Comparison of ENCODE assay signal across 10 cellular contexts in the genomic region with DNA sequence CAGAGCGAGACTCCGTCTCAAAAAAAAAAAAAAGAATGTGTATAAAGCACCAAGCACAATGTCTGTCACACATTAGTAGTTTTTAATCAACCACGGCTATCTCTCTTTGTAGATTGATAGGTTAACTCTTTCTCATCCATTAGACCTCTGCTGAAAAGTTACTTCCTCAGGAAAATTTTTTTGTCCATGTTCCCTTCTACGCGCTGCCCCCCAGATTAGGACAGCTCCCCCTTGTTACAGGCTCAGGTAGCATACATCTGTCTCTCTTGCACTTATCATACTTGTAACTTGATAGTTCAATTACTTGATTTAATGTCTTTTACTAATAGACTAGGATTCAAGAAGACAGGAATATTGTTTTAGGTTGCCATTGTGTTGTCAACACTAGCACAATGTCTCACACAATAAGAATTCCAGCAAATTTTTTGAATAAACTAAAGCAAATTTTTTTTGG. TPM values are rescaled to one million over a fixed set of nuclear protein-coding genes. Genes with fewer than 3 reads are reported as not detected.
DNase-seq lines count a peak whose midpoint lies in the region; ATAC-seq and TF ChIP-seq lines count a peak whose summit lies in the region.
"Had no signal": no experiment of that assay in that cellular context is flagged by ENCODE, and none has a peak within 500 bp of the region (broad histone marks: within the 10 kb centered on the region; RNA-seq: fewer than 3 reads in every experiment).

No MANE protein-coding gene starts in this region.

- peaks cover 39% of the 10 kb centered on the region for H3K4me1 Mint-ChIP-seq in activated naive CD4-positive, alpha-beta T cell treated with anti-CD3 and anti-CD28 coated beads, Interleukin-2, amount 10 ng/mL, durations not matched to agents 7 days and 5 days
- H3K4me1 Mint-ChIP-seq in stimulated activated naive B cell treated with anti-CD40 and anti-IgM and Interleukin-4, amounts not matched to agents 10 μg/mL and 1 μg/mL and 100 μg/mL, for 72 hours: peaks cover 16 to 37% of the 10 kb centered on the region in 2 donors

- H3K4me3 ChIP-seq in SK-N-SH (ENCODE audit: low read depth in 2 of 2, low read length in 1 of 2): peak overlapping the region; percentile 87 to 92
- H3K4me3 ChIP-seq in foreskin fibroblast (ENCODE audit: low read depth in 1 of 2, low read length in 2 of 2): peak overlapping the region; percentile 83 to 88

- peak overlapping the region; percentile 16 to 77; a peak in 3 of 4 replicates for H3K27ac ChIP-seq in SK-N-SH (ENCODE audit: low read depth in 2 of 2, low read length in 1 of 2)
- no peak overlapping the region for H3K27ac ChIP-seq in RWPE1

- no peak overlapping the region for H3K27ac Mint-ChIP-seq in activated naive CD4-positive, alpha-beta T cell treated with anti-CD3 and anti-CD28 coated beads, Interleukin-2, amount 10 ng/mL, durations not matched to agents 7 days and 5 days
- H3K27ac Mint-ChIP-seq in stimulated activated naive B cell treated with anti-CD40 and anti-IgM and Interleukin-4, amounts not matched to agents 10 μg/mL and 1 μg/mL and 100 μg/mL, for 72 hours: no peak overlapping the region

- no peak for TF ChIP-seq RAD21 in SK-N-SH (IDR thresholded peaks at IDR 0.05; ENCODE audit: low read length)

- 39% methylated on average over 5 of the region's 5 CpGs for WGBS in SK-N-SH (ENCODE audit: low lambda C conversion rate)

- peak overlapping the region; percentile 62 for H2AFZ ChIP-seq in SK-N-SH (ENCODE audit: low read depth)

- POLR2A ChIA-PET in SK-N-SH (lab: Yijun Ruan, JAX): interaction anchor here (0.6 to 0.7 kb wide), 2 partner anchors 895 to 916 kb away, joined by 4 to 5 read pairs; no protein-coding TSS in a partner anchor
- POLR2A ChIA-PET in RWPE1 (lab: Yijun Ruan, JAX; ENCODE audit: low non-redundant PET): interaction anchor here (0.6 kb wide), 1 partner anchor 9 kb away, joined by 3 read pairs; no protein-coding TSS in a partner anchor

- CTCF ChIA-PET in activated naive CD4-positive, alpha-beta T cell treated with anti-CD3 and anti-CD28 coated beads, Interleukin-2, amount 10 ng/mL, durations not matched to agents 7 days and 5 days (lab: Charles Lee): no interaction called here
- CTCF ChIA-PET in SK-N-SH (lab: Yijun Ruan, JAX) (interaction anchor here (1.0 kb wide), 1 partner anchor 631 kb away, joined by 3 read pairs; no protein-coding TSS in a partner anchor), RWPE1 (lab: Yijun Ruan, JAX) (interaction anchor here (0.6 to 0.7 kb wide), 2 partner anchors 14 to 631 kb away, joined by 3 read pairs; no protein-coding TSS in a partner anchor)

- no peaks in the 10 kb centered on the region for H3K9me2 ChIP-seq in SK-N-SH

- H4K20me1 ChIP-seq in SK-N-SH (ENCODE audit: insufficient read depth): no peaks in the 10 kb centered on the region

- TF ChIP-seq CTCF in SK-N-SH (IDR thresholded peaks at IDR 0.05) (no peak; the same call in 1 of the 2 replicates), foreskin fibroblast (IDR thresholded peaks at IDR 0.05; ENCODE audit: low read depth, low read length) (no peak), RWPE1 (conservative IDR thresholded peaks at IDR 0.05; ENCODE audit: low read depth) (no peak)

- DNase-seq in activated naive CD4-positive, alpha-beta T cell treated with anti-CD3 and anti-CD28 coated beads, Interleukin-2, amount 10 ng/mL, durations not matched to agents 7 days and 5 days: no peak
- no peak for DNase-seq in activated naive CD4-positive, alpha-beta T cell (lab: John Stamatoyannopoulos, UW)
- peak; percentile 7 for DNase-seq in SK-N-SH
- DNase-seq in foreskin fibroblast: no peak
- DNase-seq in stimulated activated naive B cell treated with anti-CD40 and anti-IgM and Interleukin-4, amounts not matched to agents 10 μg/mL and 1 μg/mL and 100 μg/mL, for 72 hours: no peak
- no peak for DNase-seq in RWPE1 (ENCODE audit: low spot score)
- no peak for DNase-seq in SW480 (ENCODE audit: low spot score)
- DNase-seq: activated CD4-positive, CD25-positive, alpha-beta regulatory T cell treated with anti-CD3 and anti-CD28 coated beads, Interleukin-2, amount 50 U/mL, for 72 hours; NCI-H1436 had no signal

- H3K36me3 ChIP-seq in SK-N-SH (replicated peaks in 1 of 2; ENCODE audit: control insufficient read depth in 1 of 2, insufficient read depth in 2 of 2, low read length in 1 of 2): peaks cover 30 to 35% of the 10 kb centered on the region in 2 experiments

- H3K79me2 ChIP-seq in SK-N-SH (ENCODE audit: insufficient read depth): peaks cover 65% of the 10 kb centered on the region

- peak overlapping the region; percentile 95 for H3K9ac ChIP-seq in SK-N-SH

- no peaks in the 10 kb centered on the region for H3K9me3 ChIP-seq in SK-N-SH

- peak overlapping the region; percentile 81 for H3K4me2 ChIP-seq in SK-N-SH

- H3K27me3 Mint-ChIP-seq in activated naive CD4-positive, alpha-beta T cell treated with anti-CD3 and anti-CD28 coated beads, Interleukin-2, amount 10 ng/mL, durations not matched to agents 7 days and 5 days: peaks cover 6% of the 10 kb centered on the region
- peaks cover 0 to 4% of the 10 kb centered on the region in 2 donors for H3K27me3 Mint-ChIP-seq in stimulated activated naive B cell treated with anti-CD40 and anti-IgM and Interleukin-4, amounts not matched to agents 10 μg/mL and 1 μg/mL and 100 μg/mL, for 72 hours

- H3K36me3 Mint-ChIP-seq in activated naive CD4-positive, alpha-beta T cell treated with anti-CD3 and anti-CD28 coated beads, Interleukin-2, amount 10 ng/mL, durations not matched to agents 7 days and 5 days: peaks cover 25% of the 10 kb centered on the region
- H3K36me3 Mint-ChIP-seq in stimulated activated naive B cell treated with anti-CD40 and anti-IgM and Interleukin-4, amounts not matched to agents 10 μg/mL and 1 μg/mL and 100 μg/mL, for 72 hours: peaks cover 10 to 32% of the 10 kb centered on the region in 2 donors

- peaks cover 3 to 21% of the 10 kb centered on the region in 2 experiments; a peak in 3 of 4 replicates for H3K4me1 ChIP-seq in SK-N-SH (ENCODE audit: control insufficient read depth in 1 of 2, insufficient read depth in 2 of 2, low read depth in 1 of 2, low read length in 1 of 2)

- ATAC-seq in stimulated activated naive B cell treated with anti-CD40 and anti-IgM and Interleukin-4, amounts not matched to agents 10 μg/mL and 1 μg/mL and 100 μg/mL, for 72 hours (replicated peaks): no peak
- ATAC-seq in HG03457 (IDR thresholded peaks at IDR 0.05; ENCODE audit: unreplicated experiment): no peak

- H3K27me3 ChIP-seq in SK-N-SH (ENCODE audit: insufficient read depth): no peaks in the 10 kb centered on the region

- no peaks in the 10 kb centered on the region for H3K9me3 Mint-ChIP-seq in activated naive CD4-positive, alpha-beta T cell treated with anti-CD3 and anti-CD28 coated beads, Interleukin-2, amount 10 ng/mL, durations not matched to agents 7 days and 5 days
- H3K9me3 Mint-ChIP-seq in stimulated activated naive B cell treated with anti-CD40 and anti-IgM and Interleukin-4, amounts not matched to agents 10 μg/mL and 1 μg/mL and 100 μg/mL, for 72 hours: no peaks in the 10 kb centered on the region

- peaks cover 37% of the 10 kb centered on the region for H3F3A ChIP-seq in SK-N-SH (replicated peaks; ENCODE audit: insufficient read depth)

- peak overlapping the region; percentile 99 for H3K4me3 Mint-ChIP-seq in activated naive CD4-positive, alpha-beta T cell treated with anti-CD3 and anti-CD28 coated beads, Interleukin-2, amount 10 ng/mL, durations not matched to agents 7 days and 5 days
- peak overlapping the region; percentile 79 to 93 for H3K4me3 Mint-ChIP-seq in stimulated activated naive B cell treated with anti-CD40 and anti-IgM and Interleukin-4, amounts not matched to agents 10 μg/mL and 1 μg/mL and 100 μg/mL, for 72 hours

- no peak for TF ChIP-seq EP300 in SK-N-SH (IDR thresholded peaks at IDR 0.05; ENCODE audit: borderline replicate concordance in 1 of 2, low read depth in 1 of 2, low read length in 1 of 2)

TF ChIP-seq in SK-N-SH, 30 proteins besides CTCF, POLR2A, EP300 and RAD21:
- TF ChIP-seq RFX5 (IDR thresholded peaks at IDR 0.05; ENCODE audit: low read length): no peak
- TF ChIP-seq JUND (IDR thresholded peaks at IDR 0.05): peak; percentile 10; the same call in 1 of the 2 replicates

RNA-seq across cellular contexts. Expression of a gene that starts 1.5 kb away (rescaled TPM):
- polyA plus RNA-seq in SK-N-SH (2012; rRNA removed): 45.1 and 63.3 TPM in 2 replicates
- 61.5 and 78.9 TPM in 2 replicates for polyA plus RNA-seq in SK-N-SH (2012; cell fraction: cytosol; rRNA removed)
- 43.9 and 111 TPM in 2 replicates for polyA plus RNA-seq in SK-N-SH (2012; cell fraction: nucleus; rRNA removed)

RNA-seq across cellular contexts. Expression of a gene that starts 52.0 kb away (rescaled TPM):
- 3.8 and 5.2 TPM in 2 replicates for polyA plus RNA-seq in SK-N-SH (2012; rRNA removed)
- 5.2 and 5.4 TPM in 2 replicates for polyA plus RNA-seq in SK-N-SH (2012; cell fraction: cytosol; rRNA removed)
- 5.7 and 7.1 TPM in 2 replicates for polyA plus RNA-seq in SK-N-SH (2012; cell fraction: nucleus; rRNA removed)
